15 cellular contexts compared by ENCODE assay signal in genomic region chr2:715038-715437, GRCh38. TPM values are rescaled to one million over a fixed set of nuclear protein-coding genes. Genes with fewer than 3 reads are reported as not detected.
DNase-seq lines count a peak whose midpoint lies in the region; ATAC-seq and TF ChIP-seq lines count a peak whose summit lies in the region.
"Had no signal": no experiment of that assay in that cellular context is flagged by ENCODE, and none has a peak within 500 bp of the region (broad histone marks: within the 10 kb centered on the region; RNA-seq: fewer than 3 reads in every experiment).

No MANE protein-coding gene starts in this region.

- no peaks in the 10 kb centered on the region for H3K36me3 ChIP-seq in OCI-LY3 (replicated peaks; ENCODE audit: low read depth, low read length)

- no peaks in the 10 kb centered on the region for H3K9me3 ChIP-seq in OCI-LY3 (ENCODE audit: insufficient read depth, low read length)
- H3K9me3 ChIP-seq: SK-N-SH had no signal

- H3K36me3 Mint-ChIP-seq in stimulated activated effector memory CD8-positive, alpha-beta T cell treated with anti-CD3 and anti-CD28 coated beads, Interleukin-12 subunit alpha, Interleukin-12 subunit beta, amount 100 ng/mL, for 72 hours = no peaks in the 10 kb centered on the region

- H3K79me2 ChIP-seq in OCI-LY3 (ENCODE audit: low read length) = no peaks in the 10 kb centered on the region

- 0 out of 2 replicates have a peak overlapping the region, but pooled peaks have one; percentile 41 for H2AFZ ChIP-seq in OCI-LY3 (ENCODE audit: low read depth, low read length)

- DNase-seq in NCI-H2107 treated with DMSO at 0.1 percent for 48 hours (lab: John Stamatoyannopoulos, UW; ENCODE audit: unreplicated experiment) (peak; percentile 14), NCI-H2107 (lab: John Stamatoyannopoulos, UW) (no peak), H4 (ENCODE audit: low spot score) (peak; percentile 21), dorsolateral prefrontal cortex (no peak), DMS 273 (lab: John Stamatoyannopoulos, UW; ENCODE audit: unreplicated experiment) (no peak), D341Med (ENCODE audit: low spot score) (no peak)
- DNase-seq in stimulated activated effector memory CD8-positive, alpha-beta T cell treated with anti-CD3 and anti-CD28 coated beads, Interleukin-12 subunit alpha, Interleukin-12 subunit beta, amount 100 ng/mL, for 72 hours (ENCODE audit: low spot score in 2 of 2) = no peak
- DNase-seq: CD4-positive, alpha-beta T cell; KG1; NCI-H2171; NK-92 treated with Interleukin-12 subunit alpha and Interleukin-12 subunit beta, amount 100 ng/mL, for 24 hours had no signal

- H3K4me1 Mint-ChIP-seq in stimulated activated effector memory CD8-positive, alpha-beta T cell treated with anti-CD3 and anti-CD28 coated beads, Interleukin-12 subunit alpha, Interleukin-12 subunit beta, amount 100 ng/mL, for 72 hours = peaks cover 16% of the 10 kb centered on the region

- H3K27ac Mint-ChIP-seq in stimulated activated effector memory CD8-positive, alpha-beta T cell treated with anti-CD3 and anti-CD28 coated beads, Interleukin-12 subunit alpha, Interleukin-12 subunit beta, amount 100 ng/mL, for 72 hours = no peak overlapping the region
- H3K27ac Mint-ChIP-seq: CD4-positive, alpha-beta T cell had no signal

- peaks cover 26% of the 10 kb centered on the region for H3K4me1 ChIP-seq in OCI-LY3 (ENCODE audit: low read length)
- H3K4me1 ChIP-seq: Caco-2 had no signal

- no peak overlapping the region for H3K4me3 Mint-ChIP-seq in stimulated activated effector memory CD8-positive, alpha-beta T cell treated with anti-CD3 and anti-CD28 coated beads, Interleukin-12 subunit alpha, Interleukin-12 subunit beta, amount 100 ng/mL, for 72 hours
- H3K4me3 Mint-ChIP-seq: CD4-positive, alpha-beta T cell had no signal

- H3K4me3 ChIP-seq in OCI-LY3 (ENCODE audit: low read length) = no peak overlapping the region
- no peak overlapping the region for H3K4me3 ChIP-seq in dorsolateral prefrontal cortex

- no peak overlapping the region; the same call in 1 of the 2 replicates for H3K9ac ChIP-seq in OCI-LY3 (ENCODE audit: low read length)
- H3K9ac ChIP-seq: SK-N-SH had no signal

- ATAC-seq in stimulated activated effector memory CD8-positive, alpha-beta T cell treated with anti-CD3 and anti-CD28 coated beads, Interleukin-12 subunit alpha, Interleukin-12 subunit beta, amount 100 ng/mL, for 72 hours = peak; percentile 11

- H3K27me3 ChIP-seq in OCI-LY3 (ENCODE audit: low read depth, low read length) (0 out of 2 replicates have a peak, but pooled peaks cover 18% of the 10 kb centered on the region), dorsolateral prefrontal cortex (peaks cover 0 to 27% (median 0%) of the 10 kb centered on the region in 45 donors)

- H3K27ac ChIP-seq in OCI-LY3 (ENCODE audit: low read length) = peak overlapping the region; percentile 52
- no peak overlapping the region for H3K27ac ChIP-seq in dorsolateral prefrontal cortex
- H3K27ac ChIP-seq: 22Rv1 had no signal

- H3K4me2 ChIP-seq in OCI-LY3 (ENCODE audit: low read length) = peak overlapping the region; percentile 53

- no peaks in the 10 kb centered on the region for H3K9me3 Mint-ChIP-seq in stimulated activated effector memory CD8-positive, alpha-beta T cell treated with anti-CD3 and anti-CD28 coated beads, Interleukin-12 subunit alpha, Interleukin-12 subunit beta, amount 100 ng/mL, for 72 hours
- H3K9me3 Mint-ChIP-seq: CD4-positive, alpha-beta T cell had no signal

- intact Hi-C loops in dorsolateral prefrontal cortex (cut with DNase I) = loop anchor here in 1 of 2 donors (5.0 kb wide), 1 partner anchor 832 kb away; no protein-coding TSS in a partner anchor

- no peaks in the 10 kb centered on the region for H4K20me1 ChIP-seq in OCI-LY3 (ENCODE audit: insufficient read depth, low read length)

- TF ChIP-seq CTCF in OCI-LY3 (IDR thresholded peaks at IDR 0.05; ENCODE audit: low read depth, low read length) = no peak
- no peak for TF ChIP-seq CTCF in dorsolateral prefrontal cortex (IDR thresholded peaks at IDR 0.05 in 54 of 56, conservative IDR thresholded peaks at IDR 0.05 in 2 of 56; ENCODE audit: low read depth in 1 of 56, partially characterized antibody in 56 of 56)

RNA-seq across cellular contexts. Expression of gene TMEM18, which starts 37.8 kb away (rescaled TPM):
- total RNA-seq in H4 (2014; rRNA removed; shearing (Covaris generic)) = 17.6 and 17.7 TPM in 2 replicates
- total RNA-seq in dorsolateral prefrontal cortex = 10 to 100 TPM in 118 of 120 experiments, 1 to 10 TPM in 2; 7.8 to 32.4 (median 21.4) TPM

Comparison
In these comparisons a context has a peak if more than half of its experiments do, and no peak if none do; other contexts are left out.
1. DNase-seq: peak in NCI-H2107 treated with DMSO at 0.1 percent for 48 hours (single experiment) and H4 (single experiment); none in NCI-H2107 (single experiment), stimulated activated effector memory CD8-positive, alpha-beta T cell treated with anti-CD3 and anti-CD28 coated beads, Interleukin-12 subunit alpha, Interleukin-12 subunit beta, amount 100 ng/mL, for 72 hours (0 of 2), dorsolateral prefrontal cortex (0 of 10), DMS 273 (single experiment) and D341Med (single experiment).